ENCODE assay signal across 8 cellular contexts in genomic region chr16:67561501-67561823, GRCh38. TPM values are rescaled to one million over a fixed set of nuclear protein-coding genes. Genes with fewer than 3 reads are reported as not detected.
DNase-seq lines count a peak whose midpoint lies in the region; ATAC-seq and TF ChIP-seq lines count a peak whose summit lies in the region.

No MANE protein-coding gene starts in this region.

- H3K4me3 ChIP-seq in GM12865 (ENCODE audit: low read depth, low read length) (peak overlapping the region; percentile 72), SU-DHL-6 (ENCODE audit: insufficient read depth, low read length, poor library complexity, severe bottlenecking) (peak overlapping the region; percentile 75), fibroblast of the aortic adventitia (ENCODE audit: low read depth, low read length) (peak overlapping the region; percentile 73)

- H3K27ac ChIP-seq in SU-DHL-6 (ENCODE audit: low read depth, low read length): peak overlapping the region; percentile 94

- no peaks in the 10 kb centered on the region for H3K9me3 ChIP-seq in SU-DHL-6 (ENCODE audit: insufficient read depth, low read length)

- no peak for TF ChIP-seq CTCF in GM12865 (IDR thresholded peaks at IDR 0.05; ENCODE audit: insufficient read depth, low read depth, low read length, missing control alignments)
- no peak for TF ChIP-seq CTCF in SU-DHL-6 (IDR thresholded peaks at IDR 0.05; ENCODE audit: insufficient read depth, low read length, poor library complexity, severe bottlenecking)
- TF ChIP-seq CTCF in fibroblast of the aortic adventitia (IDR thresholded peaks at IDR 0.05; ENCODE audit: insufficient read depth, low read length): no peak

- no peaks in the 10 kb centered on the region for H4K20me1 ChIP-seq in SU-DHL-6 (ENCODE audit: low read depth, low read length)

- peak overlapping the region; percentile 69 for H2AFZ ChIP-seq in SU-DHL-6 (ENCODE audit: low read depth, low read length, severe bottlenecking)

- intact Hi-C loops in sciatic nerve (cut with DNase I): no loop called here

- ATAC-seq in sciatic nerve (peak; percentile 0), HG02970 (IDR thresholded peaks at IDR 0.05; ENCODE audit: low FRiP score, unreplicated experiment) (no peak), GM18907 (IDR thresholded peaks at IDR 0.05; ENCODE audit: unreplicated experiment) (no peak)

- no peaks in the 10 kb centered on the region for H3K36me3 ChIP-seq in SU-DHL-6 (ENCODE audit: low read length)

- DNase-seq in GM12865 (ENCODE audit: low read depth) (no peak), fibroblast of the aortic adventitia (ENCODE audit: low read depth) (no peak), sciatic nerve (ENCODE audit: low spot score) (no peak), inferior parietal cortex (ENCODE audit: extremely low spot score) (no peak), T-helper 9 cell (no peak)

- peak overlapping the region; percentile 94 for H3K4me2 ChIP-seq in SU-DHL-6 (ENCODE audit: low read depth, low read length, poor library complexity, severe bottlenecking)

- peaks cover 81% of the 10 kb centered on the region for H3K79me2 ChIP-seq in SU-DHL-6 (ENCODE audit: insufficient read depth, low read length)

- H3K9me2 ChIP-seq in SU-DHL-6 (replicated peaks; ENCODE audit: insufficient read depth, low read length): no peaks in the 10 kb centered on the region

- no peaks in the 10 kb centered on the region for H3K27me3 ChIP-seq in SU-DHL-6 (ENCODE audit: low read length)

- peaks cover 17% of the 10 kb centered on the region for H3F3A ChIP-seq in SU-DHL-6 (ENCODE audit: insufficient read depth)

- H3K9ac ChIP-seq in SU-DHL-6 (ENCODE audit: low read length): peak overlapping the region; percentile 98

RNA-seq across cellular contexts. Expression of gene CTCF, which starts 0.9 kb away (rescaled TPM):
- 22.1 and 34.3 TPM in 2 replicates for total RNA-seq in fibroblast of the aortic adventitia (ENCODE audit: low replicate concordance)
- 44.0 TPM for total RNA-seq in sciatic nerve

RNA-seq across cellular contexts. Expression of gene RIPOR1, which starts 32.8 kb away (rescaled TPM):
- total RNA-seq in fibroblast of the aortic adventitia (ENCODE audit: low replicate concordance) (29.3 and 64.7 TPM in 2 replicates), sciatic nerve (116 TPM)
